Comparison of ENCODE assay signal across 8 cellular contexts in genomic region chr6:83860347-83860731, GRCh38. TPM values are rescaled to one million over a fixed set of nuclear protein-coding genes. Genes with fewer than 3 reads are reported as not detected.
A peak's percentile ranks its signal among the peaks of the same experiment; 100 is the strongest.
DNase-seq lines count a peak whose midpoint lies in the region; ATAC-seq, FAIRE-seq and TF ChIP-seq lines count a peak whose summit lies in the region.

No MANE protein-coding gene starts in this region.

- CTCF ChIA-PET in CD8-positive, alpha-beta T cell (lab: Charles Lee) = interaction anchor here (1.0 to 1.8 kb wide), 7 partner anchors 11 to 794 kb away, joined by 3 to 9 read pairs (median 4); partner anchors contain the start of gene CEP162
- CTCF ChIA-PET in naive thymus-derived CD4-positive, alpha-beta T cell (lab: Charles Lee) = interaction anchor here (0.7 to 1.9 kb wide), 3 partner anchors 21 to 75 kb away, joined by 3 to 5 read pairs (median 3); no protein-coding TSS in a partner anchor
- CTCF ChIA-PET in HEK293T (lab: Yijun Ruan, JAX) = no interaction called here

- H3K27me3 ChIP-seq in CD8-positive, alpha-beta T cell (ENCODE audit: insufficient read depth, low read length) = no peaks in the 10 kb centered on the region
- no peaks in the 10 kb centered on the region for H3K27me3 ChIP-seq in breast epithelium
- H3K27me3 ChIP-seq in naive thymus-derived CD4-positive, alpha-beta T cell (ENCODE audit: control insufficient read depth in 2 of 2, insufficient read depth in 2 of 2, low read length in 2 of 2) = no peaks in the 10 kb centered on the region

- H3K36me3 Mint-ChIP-seq in CD8-positive, alpha-beta T cell = peaks cover 20% of the 10 kb centered on the region
- peaks cover 0 to 15% (median 9%) of the 10 kb centered on the region in 5 donors for H3K36me3 Mint-ChIP-seq in naive thymus-derived CD4-positive, alpha-beta T cell

- peak overlapping the region; percentile 69 for H3K4me3 ChIP-seq in CD8-positive, alpha-beta T cell (ENCODE audit: low read depth, low read length)
- H3K4me3 ChIP-seq in breast epithelium = peak overlapping the region; percentile 79 to 90 (median 87)
- peak overlapping the region; percentile 92 for H3K4me3 ChIP-seq in naive thymus-derived CD4-positive, alpha-beta T cell (ENCODE audit: low read length)

- no peaks in the 10 kb centered on the region for H3K9me3 ChIP-seq in CD8-positive, alpha-beta T cell (ENCODE audit: low read length)
- H3K9me3 ChIP-seq in breast epithelium = no peaks in the 10 kb centered on the region
- no peaks in the 10 kb centered on the region for H3K9me3 ChIP-seq in naive thymus-derived CD4-positive, alpha-beta T cell (ENCODE audit: control insufficient read depth in 2 of 3, low read length in 3 of 3)

- in situ Hi-C loops in KBM-7 (cut with MboI; ENCODE audit: low pct_unique_long_range_greater_than_20kb, low sequenced_read_pairs) = no loop called here

- H3K36me3 ChIP-seq in CD8-positive, alpha-beta T cell (ENCODE audit: insufficient read depth, low read length) = no peaks in the 10 kb centered on the region
- H3K36me3 ChIP-seq in breast epithelium = no peaks in the 10 kb centered on the region
- H3K36me3 ChIP-seq in naive thymus-derived CD4-positive, alpha-beta T cell (ENCODE audit: control insufficient read depth in 2 of 3, insufficient read depth in 3 of 3, low read length in 3 of 3) = peaks cover 0 to 9% (median 0%) of the 10 kb centered on the region in 3 experiments

- TF ChIP-seq POLR2A in breast epithelium (IDR thresholded peaks at IDR 0.05) = no peak

- peaks cover 5% of the 10 kb centered on the region for H3K27me3 Mint-ChIP-seq in CD8-positive, alpha-beta T cell (ENCODE audit: low read depth)
- H3K27me3 Mint-ChIP-seq in naive thymus-derived CD4-positive, alpha-beta T cell = peaks cover 2 to 12% (median 10%) of the 10 kb centered on the region in 5 donors

- no peak for ATAC-seq in CD8-positive, alpha-beta T cell
- ATAC-seq in naive thymus-derived CD4-positive, alpha-beta T cell = no peak

- POLR2A ChIA-PET in CD8-positive, alpha-beta T cell (lab: Charles Lee) = interaction anchor here (1.4 kb wide), 2 partner anchors 367 to 1782 kb away, joined by 4 to 14 read pairs; partner anchors contain the start of genes CEP162 and SYNCRIP
- POLR2A ChIA-PET in naive thymus-derived CD4-positive, alpha-beta T cell (lab: Charles Lee) = interaction anchor here (1.8 kb wide), 1 partner anchor 367 kb away, joined by 8 read pairs; the partner anchor contains the start of gene CEP162
- POLR2A ChIA-PET in HEK293T (lab: Yijun Ruan, JAX) = interaction anchor here (1.6 to 1.8 kb wide), 3 partner anchors 14 to 367 kb away, joined by 4 to 11 read pairs (median 8); partner anchors contain the start of gene CEP162

- intact Hi-C loops in CD8-positive, alpha-beta T cell (cut with DNase I, micrococcal nuclease) = loop anchor here in 1 of 2 experiments (2.0 to 10.0 kb wide), 4 partner anchors 668 to 1814 kb away; partner anchors contain the start of genes DOP1A, PGM3, RWDD2A and SNX14
- intact Hi-C loops in breast epithelium (cut with DNase I; ENCODE audit: low total_unique reads) = no loop called here
- intact Hi-C loops in naive thymus-derived CD4-positive, alpha-beta T cell (cut with micrococcal nuclease) = loop anchor here (2.0 to 5.0 kb wide), 2 partner anchors 16 to 793 kb away; partner anchors contain the start of genes DOP1A (in 1 of the 2) and UBE3D (in 1 of the 2)

- TF ChIP-seq CTCF in CD8-positive, alpha-beta T cell (IDR thresholded peaks at IDR 0.05) = no peak
- TF ChIP-seq CTCF in breast epithelium (IDR thresholded peaks at IDR 0.05) = no peak

- peak overlapping the region; percentile 95 for H3K4me3 Mint-ChIP-seq in CD8-positive, alpha-beta T cell
- peak overlapping the region; percentile 87 to 100 (median 98) for H3K4me3 Mint-ChIP-seq in naive thymus-derived CD4-positive, alpha-beta T cell

- peaks cover 18% of the 10 kb centered on the region for H3K4me1 ChIP-seq in CD8-positive, alpha-beta T cell (ENCODE audit: insufficient read depth, low read length)
- peaks cover 0 to 16% of the 10 kb centered on the region in 2 donors for H3K4me1 ChIP-seq in breast epithelium
- H3K4me1 ChIP-seq in naive thymus-derived CD4-positive, alpha-beta T cell (ENCODE audit: control insufficient read depth in 2 of 2, insufficient read depth in 2 of 2, low read length in 2 of 2) = peaks cover 14 to 21% of the 10 kb centered on the region in 2 donors

- no peak for FAIRE-seq in GM19239 (lab: Jason Lieb, UNC)

- peak overlapping the region; percentile 91 for H3K27ac Mint-ChIP-seq in CD8-positive, alpha-beta T cell
- H3K27ac Mint-ChIP-seq in naive thymus-derived CD4-positive, alpha-beta T cell = peak overlapping the region; percentile 85 to 96 (median 91)

- no peak for DNase-seq in CD8-positive, alpha-beta T cell
- peak; percentile 48 for DNase-seq in KBM-7
- no peak for DNase-seq in breast epithelium (ENCODE audit: low spot score in 2 of 2)
- DNase-seq in naive thymus-derived CD4-positive, alpha-beta T cell = peak in 1 of 9 donors; percentile 11
- no peak for DNase-seq in HEK293T (ENCODE audit: extremely low spot score)
- DNase-seq in GM19239 (ENCODE audit: insufficient read length, low spot score) = no peak
- no peak for DNase-seq in activated CD4-positive, alpha-beta T cell treated with anti-CD3 and anti-CD28 coated beads, Interleukin-2, amount 50 U/mL, for 4 hours
- no peak for DNase-seq in midbrain (lab: John Stamatoyannopoulos, UW)

- H3K27ac ChIP-seq in CD8-positive, alpha-beta T cell (ENCODE audit: low read depth, low read length) = peak overlapping the region; percentile 83
- H3K27ac ChIP-seq in breast epithelium = peak overlapping the region; percentile 88 to 90
- peak overlapping the region; percentile 82 for H3K27ac ChIP-seq in naive thymus-derived CD4-positive, alpha-beta T cell (ENCODE audit: low read depth, low read length)

- peaks cover 41% of the 10 kb centered on the region for H3K4me1 Mint-ChIP-seq in CD8-positive, alpha-beta T cell (ENCODE audit: low read depth)
- H3K4me1 Mint-ChIP-seq in naive thymus-derived CD4-positive, alpha-beta T cell = peaks cover 23 to 47% (median 37%) of the 10 kb centered on the region in 7 donors

- no peaks in the 10 kb centered on the region for H3K9me3 Mint-ChIP-seq in CD8-positive, alpha-beta T cell
- no peaks in the 10 kb centered on the region for H3K9me3 Mint-ChIP-seq in naive thymus-derived CD4-positive, alpha-beta T cell

TF ChIP-seq in HEK293T, 16 proteins besides CTCF, POLR2A, EP300 and RAD21:
- TF ChIP-seq FOXK2 (IDR thresholded peaks at IDR 0.05) (no peak), HDGF (IDR thresholded peaks at IDR 0.05; ENCODE audit: borderline replicate concordance) (no peak), SUZ12 (IDR thresholded peaks at IDR 0.05) (no peak), CTBP1 (IDR thresholded peaks at IDR 0.05; ENCODE audit: borderline replicate concordance) (no peak), SP1 (IDR thresholded peaks at IDR 0.05) (no peak), NFRKB (IDR thresholded peaks at IDR 0.05) (no peak), L3MBTL2 (conservative IDR thresholded peaks at IDR 0.05) (no peak), FOXM1 (IDR thresholded peaks at IDR 0.05; ENCODE audit: borderline replicate concordance) (no peak), FOXA1 (IDR thresholded peaks at IDR 0.05) (no peak), LEF1 (IDR thresholded peaks at IDR 0.05; ENCODE audit: borderline replicate concordance) (no peak), ELF4 (IDR thresholded peaks at IDR 0.05) (no peak), ARNT (IDR thresholded peaks at IDR 0.05) (no peak), TARDBP (IDR thresholded peaks at IDR 0.05) (no peak), BHLHE40 (IDR thresholded peaks at IDR 0.05; ENCODE audit: borderline replicate concordance) (no peak), ZNF384 (IDR thresholded peaks at IDR 0.05) (no peak), PKNOX1 (IDR thresholded peaks at IDR 0.05) (no peak)
TF ChIP-seq in HEK293T: peak in this region for 0.

RNA-seq across cellular contexts. Expression of gene CYB5R4, which starts 0.8 kb away (rescaled TPM):
- total RNA-seq in CD8-positive, alpha-beta T cell = 10 to 100 TPM; 15.9 to 17.7 TPM
- 10 to 100 TPM in 1 of 3 donors, 1 to 10 TPM in 2; 7.2 to 11.1 (median 7.8) TPM for total RNA-seq in breast epithelium
- 10 to 100 TPM; 17.8 to 38.6 (median 21.0) TPM for total RNA-seq in naive thymus-derived CD4-positive, alpha-beta T cell
- 10 to 100 TPM; 14.9 to 20.0 TPM for polyA plus RNA-seq in naive thymus-derived CD4-positive, alpha-beta T cell

RNA-seq across cellular contexts. Expression of gene RIPPLY2, which starts 7.2 kb away (rescaled TPM):
- total RNA-seq in CD8-positive, alpha-beta T cell = not detected
- total RNA-seq in breast epithelium = not detected
- not detected for total RNA-seq in naive thymus-derived CD4-positive, alpha-beta T cell
- polyA plus RNA-seq in naive thymus-derived CD4-positive, alpha-beta T cell = not detected
